1 cellular context compared by ENCODE assay signal in genomic region chr12:131117438-131118245, GRCh38.
TF ChIP-seq lines count a peak whose summit lies in the region.

No MANE protein-coding gene starts in this region.

TF ChIP-seq in GM23338, 12 proteins besides CTCF, POLR2A, EP300 and RAD21 (continued from another document):
- TF ChIP-seq REST (IDR thresholded peaks at IDR 0.05; ENCODE audit: unreplicated experiment) (no peak), ZNF462 (CRISPR knock-in tag; IDR thresholded peaks at IDR 0.05) (no peak), STAT1 (IDR thresholded peaks at IDR 0.05; ENCODE audit: unreplicated experiment) (no peak), ZNF331 (CRISPR knock-in tag; IDR thresholded peaks at IDR 0.05; ENCODE audit: low read depth) (no peak), ZNF114 (CRISPR knock-in tag; IDR thresholded peaks at IDR 0.05) (no peak), ETS1 (IDR thresholded peaks at IDR 0.05) (no peak), POLR2AphosphoS5 (IDR thresholded peaks at IDR 0.05; ENCODE audit: low read depth) (no peak), EZH2phosphoT487 (IDR thresholded peaks at IDR 0.05; ENCODE audit: unreplicated experiment) (no peak), JUNB (IDR thresholded peaks at IDR 0.05; ENCODE audit: unreplicated experiment) (no peak), NANOG (IDR thresholded peaks at IDR 0.05; ENCODE audit: borderline replicate concordance) (no peak)
TF ChIP-seq in GM23338: peak in this region for 0.
